In genomic region chr18:12062974-12063373, GRCh38 we compare ENCODE assay signal across 31 cellular contexts. TPM values are rescaled to one million over a fixed set of nuclear protein-coding genes. Genes with fewer than 3 reads are reported as not detected.
"Had no signal": no experiment of that assay in that cellular context is flagged by ENCODE, and none has a peak within 500 bp of the region (broad histone marks: within the 10 kb centered on the region; RNA-seq: fewer than 3 reads in every experiment).

No MANE protein-coding gene starts in this region.

- H3K9me3 Mint-ChIP-seq: central memory CD8-positive, alpha-beta T cell; effector memory CD8-positive, alpha-beta T cell; nephron; stimulated activated naive B cell treated with anti-CD40 and anti-IgM and Interleukin-4, amounts not matched to agents 10 μg/mL and 1 μg/mL and 100 μg/mL, for 72 hours; stimulated activated naive CD8-positive, alpha-beta T cell treated with anti-CD3 and anti-CD28 coated beads, Interleukin-15, Interleukin-2, amounts not matched to agents 100 ng/mL and 50 ng/mL, for 24 hours had no signal

- H3K27ac Mint-ChIP-seq: effector memory CD8-positive, alpha-beta T cell; naive thymus-derived CD4-positive, alpha-beta T cell; nephron; stimulated activated naive B cell treated with anti-CD40 and anti-IgM and Interleukin-4, amounts not matched to agents 10 μg/mL and 1 μg/mL and 100 μg/mL, for 72 hours; stimulated activated naive CD8-positive, alpha-beta T cell treated with anti-CD3 and anti-CD28 coated beads, Interleukin-15, Interleukin-2, amounts not matched to agents 100 ng/mL and 50 ng/mL, for 24 hours had no signal

- H3K4me1 Mint-ChIP-seq: central memory CD8-positive, alpha-beta T cell; nephron had no signal

- H3K27me3 ChIP-seq: colonic mucosa, gastrocnemius medialis, pancreas, tibial nerve, upper lobe of left lung had no signal

- H3K9me3 ChIP-seq: colonic mucosa, gastrocnemius medialis, pancreas, thoracic aorta, tibial nerve, upper lobe of left lung had no signal

- ATAC-seq: effector memory CD8-positive, alpha-beta T cell; esophagus mucosa; naive thymus-derived CD4-positive, alpha-beta T cell; pancreas; sciatic nerve; stimulated activated naive B cell treated with anti-CD40 and anti-IgM and Interleukin-4, amounts not matched to agents 10 μg/mL and 1 μg/mL and 100 μg/mL, for 72 hours had no signal

- H3K27me3 Mint-ChIP-seq: central memory CD8-positive, alpha-beta T cell; naive thymus-derived CD4-positive, alpha-beta T cell; stimulated activated naive CD8-positive, alpha-beta T cell treated with anti-CD3 and anti-CD28 coated beads, Interleukin-15, Interleukin-2, amounts not matched to agents 100 ng/mL and 50 ng/mL, for 24 hours had no signal

- FAIRE-seq: keratinocyte, pancreas, urothelium cell line had no signal

- H3K4me3 Mint-ChIP-seq: central memory CD8-positive, alpha-beta T cell; effector memory CD8-positive, alpha-beta T cell; naive thymus-derived CD4-positive, alpha-beta T cell; nephron; stimulated activated naive B cell treated with anti-CD40 and anti-IgM and Interleukin-4, amounts not matched to agents 10 μg/mL and 1 μg/mL and 100 μg/mL, for 72 hours; stimulated activated naive CD8-positive, alpha-beta T cell treated with anti-CD3 and anti-CD28 coated beads, Interleukin-15, Interleukin-2, amounts not matched to agents 100 ng/mL and 50 ng/mL, for 24 hours had no signal

- H3K4me1 ChIP-seq: colonic mucosa, gastrocnemius medialis, pancreas, tibial nerve, upper lobe of left lung had no signal

- H3K36me3 Mint-ChIP-seq: naive thymus-derived CD4-positive, alpha-beta T cell; stimulated activated naive B cell treated with anti-CD40 and anti-IgM and Interleukin-4, amounts not matched to agents 10 μg/mL and 1 μg/mL and 100 μg/mL, for 72 hours had no signal

- H3K4me3 ChIP-seq: colonic mucosa, gastrocnemius medialis, pancreas, thoracic aorta, tibial nerve, upper lobe of left lung had no signal

- DNase-seq: colonic mucosa; dermis blood vessel endothelial cell; effector memory CD8-positive, alpha-beta T cell; foreskin fibroblast; gastrocnemius medialis; head of caudate nucleus; mesendoderm; midbrain; naive thymus-derived CD4-positive, alpha-beta T cell; occipital lobe; stimulated activated CD4-positive, alpha-beta T cell treated with anti-CD3 and anti-CD28 coated beads, Interleukin-2, amount 100 ng/mL, for 24 hours; stimulated activated CD4-positive, alpha-beta T cell treated with anti-CD3 and anti-CD28 coated beads, Interleukin-4, amount 100 ng/mL, for 24 hours; stimulated activated naive B cell treated with anti-CD40 and anti-IgM and Interleukin-4, amounts not matched to agents 10 μg/mL and 1 μg/mL and 100 μg/mL, for 72 hours had no signal

- H3K27ac ChIP-seq: colonic mucosa, epithelial cell of prostate, gastrocnemius medialis, pancreas, thoracic aorta, tibial nerve, upper lobe of left lung had no signal

- H3K36me3 ChIP-seq: colonic mucosa, gastrocnemius medialis, pancreas, thoracic aorta, tibial nerve, upper lobe of left lung had no signal

RNA-seq across cellular contexts. Expression of gene ANKRD62, which starts 30.7 kb away (rescaled TPM):
- total RNA-seq: chondrocyte; dermis blood vessel endothelial cell; gastrocnemius medialis; glomerular endothelial cell; lower leg skin; lung microvascular endothelial cell; mucosa of gallbladder; naive thymus-derived CD4-positive, alpha-beta T cell; sciatic nerve; skeletal muscle tissue; thoracic aorta; tibial nerve had no signal
- polyA plus RNA-seq: keratinocyte; naive thymus-derived CD4-positive, alpha-beta T cell had no signal
